13 cellular contexts compared by ENCODE assay signal in the genomic region with DNA sequence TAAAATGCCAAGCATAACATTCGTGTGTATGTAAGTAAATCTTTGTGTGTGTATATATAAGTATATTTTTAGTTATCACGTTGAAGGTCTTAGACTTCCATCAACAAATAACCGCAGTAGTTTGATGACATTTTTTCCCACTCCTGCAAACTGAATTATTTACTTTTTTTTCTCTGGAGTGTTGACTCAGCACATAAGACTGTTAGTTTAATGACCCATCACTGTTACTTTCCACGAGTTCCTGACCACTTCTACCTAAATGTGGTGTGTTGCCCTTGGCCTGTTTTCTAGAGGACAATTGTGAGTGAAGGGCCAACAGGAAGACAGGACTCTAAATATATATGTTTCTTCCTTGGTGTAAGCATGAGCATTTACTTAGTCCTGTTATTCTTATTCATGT.
DNase-seq lines count a peak whose midpoint lies in the region; ATAC-seq and TF ChIP-seq lines count a peak whose summit lies in the region.
"Had no signal": no experiment of that assay in that cellular context is flagged by ENCODE, and none has a peak within 500 bp of the region (broad histone marks: within the 10 kb centered on the region; RNA-seq: fewer than 3 reads in every experiment).

No MANE protein-coding gene starts in this region.

- H3K36me3 Mint-ChIP-seq in chondrocyte (ENCODE audit: low read depth) = peaks cover 13% of the 10 kb centered on the region
- H3K36me3 Mint-ChIP-seq in endothelial cell (ENCODE audit: low read depth, unreplicated experiment) = peaks cover 13% of the 10 kb centered on the region
- H3K36me3 Mint-ChIP-seq: CD4-positive, CD25-positive, alpha-beta regulatory T cell; type B pancreatic cell had no signal

- TF ChIP-seq CTCF in chondrocyte (IDR thresholded peaks at IDR 0.05) (no peak), endothelial cell (IDR thresholded peaks at IDR 0.05; ENCODE audit: unreplicated experiment) (no peak)

- DNase-seq in AG20443 (ENCODE audit: low spot score) (peak; percentile 62), NCI-H460 (ENCODE audit: extremely low read depth, low read depth) (peak; percentile 12), chondrocyte (ENCODE audit: low spot score) (no peak), myocyte (ENCODE audit: low read depth) (peak; percentile 43), endothelial cell (ENCODE audit: low spot score) (no peak), epidermal melanocyte (ENCODE audit: insufficient read length, low spot score) (no peak)
- DNase-seq: activated effector memory CD4-positive, alpha-beta T cell treated with Interleukin-2 at 50 U/mL for 16 hours; CD4-positive, CD25-positive, alpha-beta regulatory T cell; Kasumi-1; NCI-H2227 treated with DMSO at 0.1 percent for 48 hours had no signal

- H3K4me1 Mint-ChIP-seq in chondrocyte (ENCODE audit: low read depth) (peaks cover 33% of the 10 kb centered on the region), endothelial cell (ENCODE audit: unreplicated experiment) (no peaks in the 10 kb centered on the region)
- H3K4me1 Mint-ChIP-seq: CD4-positive, CD25-positive, alpha-beta regulatory T cell had no signal

- peak overlapping the region; percentile 90 for H3K27ac Mint-ChIP-seq in chondrocyte (ENCODE audit: unreplicated experiment)
- H3K27ac Mint-ChIP-seq in endothelial cell (ENCODE audit: unreplicated experiment) = no peak overlapping the region
- H3K27ac Mint-ChIP-seq: type B pancreatic cell had no signal

- H3K4me3 Mint-ChIP-seq in chondrocyte (ENCODE audit: unreplicated experiment) (no peak overlapping the region), endothelial cell (ENCODE audit: unreplicated experiment) (no peak overlapping the region)
- H3K4me3 Mint-ChIP-seq: CD4-positive, CD25-positive, alpha-beta regulatory T cell; type B pancreatic cell had no signal

- ATAC-seq in HG02642 (IDR thresholded peaks at IDR 0.05; ENCODE audit: poor library complexity, unreplicated experiment) (no peak), HG03025 (IDR thresholded peaks at IDR 0.05; ENCODE audit: low FRiP score, unreplicated experiment) (no peak)

- peaks cover 14% of the 10 kb centered on the region for H3K9me3 Mint-ChIP-seq in chondrocyte (ENCODE audit: low read depth)
- H3K9me3 Mint-ChIP-seq in endothelial cell (ENCODE audit: unreplicated experiment) = no peaks in the 10 kb centered on the region

- H3K27me3 Mint-ChIP-seq in chondrocyte (ENCODE audit: low read depth) = no peaks in the 10 kb centered on the region
- no peaks in the 10 kb centered on the region for H3K27me3 Mint-ChIP-seq in endothelial cell (ENCODE audit: unreplicated experiment)
- H3K27me3 Mint-ChIP-seq: type B pancreatic cell had no signal

Comparison
In these comparisons a context has a peak if more than half of its experiments do, and no peak if none do; other contexts are left out.
1. DNase-seq: peak in AG20443 (single experiment), NCI-H460 (single experiment) and myocyte (single experiment); none in chondrocyte (single experiment), endothelial cell (single experiment) and epidermal melanocyte (single experiment).